In the genomic region with DNA sequence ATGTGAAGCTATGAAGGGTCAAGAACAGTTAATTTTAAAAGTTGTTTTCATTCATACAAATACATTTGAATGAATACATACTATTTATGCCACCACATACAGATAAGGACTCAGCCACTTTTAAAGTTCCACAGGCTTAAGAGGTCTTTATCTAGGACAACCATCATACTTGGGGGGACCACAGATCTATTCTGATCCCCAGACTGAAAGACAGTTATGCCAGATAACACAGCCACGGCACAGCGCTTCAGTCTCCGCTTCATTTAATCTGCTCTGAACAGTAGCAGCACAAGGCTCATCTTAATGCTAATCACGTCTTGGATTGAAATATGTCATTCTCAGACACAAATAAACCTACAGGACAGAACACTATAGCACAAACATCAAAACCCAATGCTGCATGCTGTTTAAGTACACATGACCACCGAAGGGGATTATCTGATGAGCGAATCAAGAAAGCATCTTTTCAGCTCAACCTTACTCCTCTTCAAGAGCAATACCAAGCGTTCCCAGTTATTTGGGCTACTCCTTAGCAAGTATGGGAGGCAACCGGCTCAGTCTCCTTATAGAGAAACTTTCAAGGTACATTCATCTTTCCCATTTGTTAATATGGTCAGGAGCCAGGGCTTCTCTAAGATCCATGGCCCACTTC, we compare ENCODE assay signal across 14 cellular contexts. TPM values are rescaled to one million over a fixed set of nuclear protein-coding genes. Genes with fewer than 3 reads are reported as not detected.
DNase-seq lines count a peak whose midpoint lies in the region; ATAC-seq and TF ChIP-seq lines count a peak whose summit lies in the region.
"Had no signal": no experiment of that assay in that cellular context is flagged by ENCODE, and none has a peak within 500 bp of the region (broad histone marks: within the 10 kb centered on the region; RNA-seq: fewer than 3 reads in every experiment).

No MANE protein-coding gene starts in this region.

- peaks cover 36% of the 10 kb centered on the region for H3K36me3 Mint-ChIP-seq in natural killer cell

- H3K4me3 ChIP-seq in adrenal gland = no peak overlapping the region
- peak overlapping the region; percentile 27 for H3K4me3 ChIP-seq in iPS-20b (ENCODE audit: low read length)
- H3K4me3 ChIP-seq in smooth muscle cell = no peak overlapping the region

- no peaks in the 10 kb centered on the region for H3K4me1 Mint-ChIP-seq in natural killer cell
- H3K4me1 Mint-ChIP-seq: activated naive CD4-positive, alpha-beta T cell treated with anti-CD3 and anti-CD28 coated beads, Interleukin-2, amount 10 ng/mL, durations not matched to agents 7 days and 5 days; stimulated activated naive CD8-positive, alpha-beta T cell treated with anti-CD3 and anti-CD28 coated beads, Interleukin-15, amount 100 ng/mL, for 72 hours had no signal

- H3F3A ChIP-seq in smooth muscle cell (ENCODE audit: low read depth) = peaks cover 27% of the 10 kb centered on the region

- 89 to 93% (median 91%) methylated on average over 8 of the region's 8 CpGs for WGBS in adrenal gland, 4 donors
- WGBS in smooth muscle cell (ENCODE audit: low lambda C conversion rate) = 26% methylated on average over 8 of the region's 8 CpGs

- peak overlapping the region; percentile 41 for H3K4me2 ChIP-seq in smooth muscle cell

- H3K9me3 Mint-ChIP-seq in natural killer cell = no peaks in the 10 kb centered on the region
- H3K9me3 Mint-ChIP-seq: activated naive CD4-positive, alpha-beta T cell treated with anti-CD3 and anti-CD28 coated beads, Interleukin-2, amount 10 ng/mL, durations not matched to agents 7 days and 5 days; CD4-positive, CD25-positive, alpha-beta regulatory T cell; stimulated activated naive CD8-positive, alpha-beta T cell treated with anti-CD3 and anti-CD28 coated beads, Interleukin-15, amount 100 ng/mL, for 72 hours had no signal

- DNase-seq in HS-5 (ENCODE audit: low read depth) = peak; percentile 6
- DNase-seq in adrenal gland = no peak
- no peak for DNase-seq in smooth muscle cell (lab: John Stamatoyannopoulos, UW; ENCODE audit: unreplicated experiment)
- DNase-seq in natural killer cell = no peak
- no peak for DNase-seq in SHP77 treated with DMSO at 0.1 percent for 48 hours (lab: John Stamatoyannopoulos, UW)
- no peak for DNase-seq in stimulated activated CD4-positive, alpha-beta T cell treated with anti-CD3 and anti-CD28 coated beads, Interleukin-4, amount 100 ng/mL, for 4 hours
- DNase-seq: activated naive CD4-positive, alpha-beta T cell treated with anti-CD3 and anti-CD28 coated beads, Interleukin-2, amount 10 ng/mL, durations not matched to agents 7 days and 5 days; CD4-positive, CD25-positive, alpha-beta regulatory T cell; NCI-H2029 treated with DMSO at 0.1 percent for 48 hours; NCI-H748 treated with DMSO at 0.1 percent for 48 hours; RPMI8226; stimulated activated naive CD8-positive, alpha-beta T cell treated with anti-CD3 and anti-CD28 coated beads, Interleukin-15, amount 100 ng/mL, for 72 hours had no signal

- peak overlapping the region; percentile 62; the same call in 1 of the 2 replicates for H3K9ac ChIP-seq in iPS-20b (ENCODE audit: low read depth, low read length)
- H3K9ac ChIP-seq in smooth muscle cell (ENCODE audit: low read depth) = peak overlapping the region; percentile 13

- H2AFZ ChIP-seq in smooth muscle cell (ENCODE audit: low read depth) = no peak overlapping the region

- H3K4me1 ChIP-seq in adrenal gland (replicated peaks in 1 of 2) (peaks cover 22 to 24% of the 10 kb centered on the region in 2 donors), iPS-20b (ENCODE audit: insufficient read depth, low read length) (peaks cover 57% of the 10 kb centered on the region), smooth muscle cell (ENCODE audit: low read depth) (peaks cover 40% of the 10 kb centered on the region)

- H3K27ac Mint-ChIP-seq in natural killer cell = no peak overlapping the region
- H3K27ac Mint-ChIP-seq: activated naive CD4-positive, alpha-beta T cell treated with anti-CD3 and anti-CD28 coated beads, Interleukin-2, amount 10 ng/mL, durations not matched to agents 7 days and 5 days; stimulated activated naive CD8-positive, alpha-beta T cell treated with anti-CD3 and anti-CD28 coated beads, Interleukin-15, amount 100 ng/mL, for 72 hours had no signal

- TF ChIP-seq POLR2A in adrenal gland (IDR thresholded peaks at IDR 0.05) = no peak

- ATAC-seq in GM18868 (IDR thresholded peaks at IDR 0.05; ENCODE audit: unreplicated experiment) = no peak
- ATAC-seq in natural killer cell = no peak
- ATAC-seq: stimulated activated naive CD8-positive, alpha-beta T cell treated with anti-CD3 and anti-CD28 coated beads, Interleukin-15, amount 100 ng/mL, for 72 hours had no signal

- TF ChIP-seq CTCF in adrenal gland (IDR thresholded peaks at IDR 0.05) (no peak), smooth muscle cell (IDR thresholded peaks at IDR 0.05; ENCODE audit: borderline replicate concordance, insufficient read depth, poor library complexity, severe bottlenecking) (no peak), natural killer cell (IDR thresholded peaks at IDR 0.05) (no peak)

- H3K27me3 Mint-ChIP-seq in natural killer cell (ENCODE audit: low read depth in 2 of 2) = no peaks in the 10 kb centered on the region
- H3K27me3 Mint-ChIP-seq: activated naive CD4-positive, alpha-beta T cell treated with anti-CD3 and anti-CD28 coated beads, Interleukin-2, amount 10 ng/mL, durations not matched to agents 7 days and 5 days; CD4-positive, CD25-positive, alpha-beta regulatory T cell; stimulated activated naive CD8-positive, alpha-beta T cell treated with anti-CD3 and anti-CD28 coated beads, Interleukin-15, amount 100 ng/mL, for 72 hours had no signal

- H3K9me3 ChIP-seq in adrenal gland (replicated peaks in 1 of 3) (no peaks in the 10 kb centered on the region), iPS-20b (ENCODE audit: insufficient read depth, low read depth, low read length) (no peaks in the 10 kb centered on the region), smooth muscle cell (replicated peaks; ENCODE audit: low read depth) (no peaks in the 10 kb centered on the region)

- peak overlapping the region in 4 of 5 donors; percentile 7 to 84 (median 37) for H3K27ac ChIP-seq in adrenal gland
- peak overlapping the region; percentile 92 for H3K27ac ChIP-seq in iPS-20b (ENCODE audit: low read length)
- H3K27ac ChIP-seq in smooth muscle cell (ENCODE audit: low read depth) = peak overlapping the region; percentile 84

- H3K4me3 Mint-ChIP-seq in natural killer cell = no peak overlapping the region
- H3K4me3 Mint-ChIP-seq: activated naive CD4-positive, alpha-beta T cell treated with anti-CD3 and anti-CD28 coated beads, Interleukin-2, amount 10 ng/mL, durations not matched to agents 7 days and 5 days; CD4-positive, CD25-positive, alpha-beta regulatory T cell; stimulated activated naive CD8-positive, alpha-beta T cell treated with anti-CD3 and anti-CD28 coated beads, Interleukin-15, amount 100 ng/mL, for 72 hours had no signal

- intact Hi-C loops in adrenal gland (cut with DNase I) (no loop called here), natural killer cell (cut with micrococcal nuclease) (no loop called here)

- H3K27me3 ChIP-seq in adrenal gland = no peaks in the 10 kb centered on the region
- H3K27me3 ChIP-seq in iPS-20b (ENCODE audit: insufficient read depth, low read length) = no peaks in the 10 kb centered on the region
- no peaks in the 10 kb centered on the region for H3K27me3 ChIP-seq in smooth muscle cell (ENCODE audit: low read depth)

- H3K36me3 ChIP-seq in adrenal gland (replicated peaks in 1 of 2) = peaks cover 0 to 29% of the 10 kb centered on the region in 2 donors
- H3K36me3 ChIP-seq in iPS-20b (ENCODE audit: insufficient read depth, low read depth, low read length) = peaks cover 65% of the 10 kb centered on the region
- peaks cover 14% of the 10 kb centered on the region for H3K36me3 ChIP-seq in smooth muscle cell (ENCODE audit: low read depth)

- H4K20me1 ChIP-seq in smooth muscle cell (ENCODE audit: low read depth) = no peaks in the 10 kb centered on the region

- peaks cover 6% of the 10 kb centered on the region for H3K79me2 ChIP-seq in smooth muscle cell (ENCODE audit: low read depth)

RNA-seq across cellular contexts. Expression of a gene that starts 33.3 kb away (rescaled TPM):
- 10 to 100 TPM; 14.6 to 38.9 (median 24.7) TPM for total RNA-seq in adrenal gland
- 10 to 100 TPM; 33.1 to 53.6 (median 42.9) TPM for polyA plus RNA-seq in adrenal gland
- total RNA-seq in smooth muscle cell = 32.1 and 40.3 TPM in 2 replicates
- 32.3 and 38.8 TPM in 2 replicates for polyA plus RNA-seq in smooth muscle cell
- total RNA-seq in natural killer cell = 10 to 100 TPM; 27.5 to 31.3 (median 30.4) TPM

Comparison
In these comparisons a context has a peak if more than half of its experiments do, and no peak if none do; other contexts are left out.
1. H3K27ac ChIP-seq: peak in every context shown above with its lines; median percentile 92 in iPS-20b; 84 in smooth muscle cell; 37 in adrenal gland.